ENCODE assay signal across 2 cellular contexts in the genomic region with DNA sequence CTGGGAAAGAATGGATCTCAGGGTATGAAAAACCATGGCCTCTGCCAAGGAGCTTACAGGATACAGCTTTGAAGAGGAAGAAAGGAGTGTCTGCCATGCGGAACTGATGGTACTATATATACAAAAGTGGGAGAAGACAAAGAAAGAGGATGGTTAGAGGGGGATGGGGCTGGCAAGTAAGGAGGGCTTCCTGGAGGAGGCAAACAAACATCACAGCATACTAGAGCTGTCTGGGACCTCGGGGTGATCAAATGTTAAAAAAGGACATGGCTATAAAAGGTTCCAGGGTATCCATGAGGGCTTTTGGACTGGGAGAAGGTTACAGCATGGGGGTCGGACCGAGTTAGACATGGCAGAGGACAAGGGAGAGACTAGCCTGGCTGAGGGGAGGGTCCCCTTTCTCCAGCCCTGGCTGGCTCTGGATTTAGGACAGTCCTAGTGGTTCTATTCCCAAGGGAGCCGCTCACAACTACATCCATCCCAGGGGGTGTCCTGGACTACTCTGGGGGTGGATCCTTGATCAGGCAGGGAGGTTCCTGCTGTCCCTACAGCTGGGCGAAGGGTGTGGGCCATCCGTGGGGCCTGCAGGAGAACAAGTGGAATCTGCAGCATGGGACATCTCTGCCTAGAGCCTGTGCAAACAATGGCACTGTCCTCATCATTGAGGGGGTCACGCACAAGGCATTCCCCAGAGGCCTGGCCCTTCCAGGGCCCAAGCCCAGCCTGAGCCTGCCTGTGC.
TF ChIP-seq lines count a peak whose summit lies in the region.

No MANE protein-coding gene starts in this region.

TF ChIP-seq in A549, 52 proteins besides CTCF, POLR2A, EP300 and RAD21:
- TF ChIP-seq CHD4 (IDR thresholded peaks at IDR 0.05; ENCODE audit: borderline replicate concordance) (no peak), ZFP36 (IDR thresholded peaks at IDR 0.05; ENCODE audit: borderline replicate concordance, partially characterized antibody) (peak; percentile 64)

TF ChIP-seq in HEK293, 187 proteins besides CTCF, POLR2A, EP300 and RAD21:
- TF ChIP-seq GLIS1 (tag by site-specific recombination; IDR thresholded peaks at IDR 0.05), result peak; percentile 57
- TF ChIP-seq, protein P1, sequence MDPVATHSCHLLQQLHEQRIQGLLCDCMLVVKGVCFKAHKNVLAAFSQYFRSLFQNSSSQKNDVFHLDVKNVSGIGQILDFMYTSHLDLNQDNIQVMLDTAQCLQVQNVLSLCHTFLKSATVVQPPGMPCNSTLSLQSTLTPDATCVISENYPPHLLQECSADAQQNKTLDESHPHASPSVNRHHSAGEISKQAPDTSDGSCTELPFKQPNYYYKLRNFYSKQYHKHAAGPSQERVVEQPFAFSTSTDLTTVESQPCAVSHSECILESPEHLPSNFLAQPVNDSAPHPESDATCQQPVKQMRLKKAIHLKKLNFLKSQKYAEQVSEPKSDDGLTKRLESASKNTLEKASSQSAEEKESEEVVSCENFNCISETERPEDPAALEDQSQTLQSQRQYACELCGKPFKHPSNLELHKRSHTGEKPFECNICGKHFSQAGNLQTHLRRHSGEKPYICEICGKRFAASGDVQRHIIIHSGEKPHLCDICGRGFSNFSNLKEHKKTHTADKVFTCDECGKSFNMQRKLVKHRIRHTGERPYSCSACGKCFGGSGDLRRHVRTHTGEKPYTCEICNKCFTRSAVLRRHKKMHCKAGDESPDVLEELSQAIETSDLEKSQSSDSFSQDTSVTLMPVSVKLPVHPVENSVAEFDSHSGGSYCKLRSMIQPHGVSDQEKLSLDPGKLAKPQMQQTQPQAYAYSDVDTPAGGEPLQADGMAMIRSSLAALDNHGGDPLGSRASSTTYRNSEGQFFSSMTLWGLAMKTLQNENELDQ (tag by site-specific recombination; IDR thresholded peaks at IDR 0.05; ENCODE audit: low read depth), result no peak
